37 cellular contexts compared by ENCODE assay signal in the genomic region with DNA sequence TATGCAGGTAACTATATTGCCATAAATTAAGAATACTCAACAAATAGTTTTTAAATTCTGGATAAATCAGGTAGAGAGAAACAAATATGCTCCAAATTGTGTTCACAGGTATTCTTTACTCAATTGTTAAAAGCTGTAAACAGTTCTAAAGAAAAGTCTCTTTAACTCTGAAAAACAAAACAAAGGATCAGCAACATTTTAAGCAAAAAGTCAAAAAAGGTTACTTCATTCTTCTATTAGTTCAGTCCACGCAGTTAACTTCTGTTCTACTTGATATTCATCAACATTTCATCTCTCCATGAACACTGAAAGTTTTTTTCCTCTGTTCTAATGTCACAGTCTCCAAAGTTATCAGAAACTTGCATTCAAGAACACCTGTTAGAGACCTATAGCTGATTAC.
"Had no signal": no experiment of that assay in that cellular context is flagged by ENCODE, and none has a peak within 500 bp of the region (broad histone marks: within the 10 kb centered on the region; RNA-seq: fewer than 3 reads in every experiment).

No MANE protein-coding gene starts in this region.

- H3K4me1 Mint-ChIP-seq: activated CD4-positive, alpha-beta T cell treated with anti-CD3 and anti-CD28 coated beads for 36 hours; activated T-helper 17 cell treated with anti-CD3 and anti-CD28 coated beads, Interleukin-2, amount 50 U/mL, for 72 hours; WTC11 had no signal

- ATAC-seq: activated CD4-positive, alpha-beta T cell treated with anti-CD3 and anti-CD28 coated beads for 36 hours; activated CD4-positive, CD25-positive, alpha-beta regulatory T cell treated with anti-CD3 and anti-CD28 coated beads, Interleukin-2, amount 50 U/mL, for 24 hours; activated CD8-positive, alpha-beta T cell treated with anti-CD3 and anti-CD28 coated beads for 36 hours; activated naive CD4-positive, alpha-beta T cell treated with anti-CD3 and anti-CD28 coated beads, Interleukin-2, amount 50 U/mL, for 72 hours; activated T-cell treated with anti-CD3 and anti-CD28 coated beads, Interleukin-2, amount 50 U/mL, for 4 hours; activated T-cell treated with anti-CD3 and anti-CD28 coated beads, Interleukin-2, amount 50 U/mL, for 72 hours; activated T-helper 17 cell treated with anti-CD3 and anti-CD28 coated beads, Interleukin-2, amount 50 U/mL, for 72 hours; body of pancreas; WTC11 had no signal

- DNase-seq: activated CD4-positive, alpha-beta memory T cell treated with anti-CD3 and anti-CD28 coated beads for 36 hours; activated CD4-positive, alpha-beta T cell treated with anti-CD3 and anti-CD28 coated beads for 1 hour; activated CD4-positive, alpha-beta T cell treated with anti-CD3 and anti-CD28 coated beads for 36 hours; activated CD4-positive, alpha-beta T cell treated with anti-CD3 and anti-CD28 coated beads for 48 hours; activated CD4-positive, alpha-beta T cell treated with anti-CD3 and anti-CD28 coated beads, Interleukin-2, amount 50 U/mL, for 1 hour; activated CD4-positive, alpha-beta T cell treated with anti-CD3 and anti-CD28 coated beads, Interleukin-2, amount 50 U/mL, for 4 hours; activated CD4-positive, CD25-positive, alpha-beta regulatory T cell; activated CD8-positive, alpha-beta memory T cell treated with anti-CD3 and anti-CD28 coated beads, Interleukin-2, amount 50 U/mL, for 4 hours; activated CD8-positive, alpha-beta T cell treated with anti-CD3 and anti-CD28 coated beads for 36 hours; activated effector memory CD4-positive, alpha-beta T cell treated with anti-CD3 and anti-CD28 coated beads, Interleukin-2, amount 50 U/mL, for 16 hours; activated gamma-delta T cell treated with Interleukin-2 at 50 U/mL for 16 hours; activated naive CD4-positive, alpha-beta T cell; activated naive CD4-positive, alpha-beta T cell treated with anti-CD3 and anti-CD28 coated beads for 36 hours; activated naive CD4-positive, alpha-beta T cell treated with anti-CD3 and anti-CD28 coated beads, Interleukin-2, amount 50 U/mL, for 16 hours; activated naive CD8-positive, alpha-beta T cell treated with anti-CD3 and anti-CD28 coated beads for 36 hours; activated T-cell treated with anti-CD3 and anti-CD28 coated beads for 4 hours; activated T-cell treated with anti-CD3 and anti-CD28 coated beads, Interleukin-2, amount 50 U/mL, for 1 hour; activated T-cell treated with anti-CD3 and anti-CD28 coated beads, Interleukin-2, amount 50 U/mL, for 4 hours; activated T-cell treated with anti-CD3 and anti-CD28 coated beads, Interleukin-2, amount 50 U/mL, for 72 hours; adrenal gland; amniotic stem cell; aorta; body of pancreas; brain microvascular endothelial cell; central memory CD4-positive, alpha-beta T cell; T-helper 1 cell; T-helper 2 cell; T-helper 9 cell; WERI-Rb-1 had no signal

- H3K27ac Mint-ChIP-seq: activated CD4-positive, alpha-beta memory T cell treated with anti-CD3 and anti-CD28 coated beads for 36 hours; activated CD4-positive, alpha-beta T cell treated with anti-CD3 and anti-CD28 coated beads for 36 hours; activated CD8-positive, alpha-beta T cell treated with anti-CD3 and anti-CD28 coated beads for 36 hours; activated naive CD4-positive, alpha-beta T cell treated with anti-CD3 and anti-CD28 coated beads for 36 hours; activated naive CD4-positive, alpha-beta T cell treated with anti-CD3 and anti-CD28 coated beads, Interleukin-2, amount 50 U/mL, for 72 hours; activated naive CD8-positive, alpha-beta T cell treated with anti-CD3 and anti-CD28 coated beads for 36 hours; activated T-cell treated with anti-CD3 and anti-CD28 coated beads, Interleukin-2, amount 50 U/mL, for 72 hours; activated T-helper 1 cell treated with anti-CD3 and anti-CD28 coated beads, Interleukin-12 subunit alpha, Interleukin-12 subunit beta, Interleukin-2, Interleukin-4 antibody, amounts not matched to agents 30 ng/mL and 10 ng/mL and 1 ng/mL, durations not matched to agents 14 hours and 24 hours and 36 hours; activated T-helper 17 cell treated with anti-CD3 and anti-CD28 coated beads, Interleukin-2, amount 50 U/mL, for 72 hours; T-helper 1 cell treated with Interleukin-12 subunit alpha and Interleukin-12 subunit beta and Interleukin-4 antibody, amounts not matched to agents 30 μg/mL and 1 μg/mL, for 36 hours; T-helper 2 cell treated with Interferon-gamma antibody and Interleukin-4, amounts not matched to agents 5 μg/mL and 100 μg/mL, for 36 hours; WTC11 had no signal

- H3K27ac ChIP-seq: adrenal gland, body of pancreas, brain microvascular endothelial cell, breast epithelium, WERI-Rb-1 had no signal

- H3K36me3 ChIP-seq: adrenal gland, brain microvascular endothelial cell, breast epithelium, WERI-Rb-1 had no signal

- H3K4me1 ChIP-seq: adrenal gland, breast epithelium had no signal

- H3K4me3 ChIP-seq: adrenal gland, body of pancreas, breast epithelium had no signal

- H3K9me3 ChIP-seq: body of pancreas had no signal

- H3K27me3 ChIP-seq: adrenal gland, body of pancreas, brain microvascular endothelial cell, breast epithelium had no signal

- H3K36me3 Mint-ChIP-seq: activated naive CD8-positive, alpha-beta T cell treated with anti-CD3 and anti-CD28 coated beads for 36 hours had no signal

- H3K4me3 Mint-ChIP-seq: activated CD4-positive, alpha-beta memory T cell treated with anti-CD3 and anti-CD28 coated beads for 36 hours; activated CD4-positive, alpha-beta T cell treated with anti-CD3 and anti-CD28 coated beads for 36 hours; activated CD8-positive, alpha-beta T cell treated with anti-CD3 and anti-CD28 coated beads for 36 hours; activated naive CD4-positive, alpha-beta T cell treated with anti-CD3 and anti-CD28 coated beads for 36 hours; activated naive CD8-positive, alpha-beta T cell treated with anti-CD3 and anti-CD28 coated beads for 36 hours; activated T-cell treated with anti-CD3 and anti-CD28 coated beads, Interleukin-2, amount 50 U/mL, for 4 hours; activated T-cell treated with anti-CD3 and anti-CD28 coated beads, Interleukin-2, amount 50 U/mL, for 72 hours; activated T-helper 1 cell treated with anti-CD3 and anti-CD28 coated beads, Interleukin-12 subunit alpha, Interleukin-12 subunit beta, Interleukin-2, Interleukin-4 antibody, amounts not matched to agents 30 ng/mL and 10 ng/mL and 1 ng/mL, durations not matched to agents 14 hours and 24 hours and 36 hours; activated T-helper 17 cell treated with anti-CD3 and anti-CD28 coated beads, Interleukin-2, amount 50 U/mL, for 72 hours; T-helper 1 cell treated with Interleukin-12 subunit alpha and Interleukin-12 subunit beta and Interleukin-4 antibody, amounts not matched to agents 30 μg/mL and 1 μg/mL, for 36 hours; T-helper 2 cell treated with Interferon-gamma antibody and Interleukin-4, amounts not matched to agents 5 μg/mL and 100 μg/mL, for 36 hours; WTC11 had no signal
